In the genomic region with DNA sequence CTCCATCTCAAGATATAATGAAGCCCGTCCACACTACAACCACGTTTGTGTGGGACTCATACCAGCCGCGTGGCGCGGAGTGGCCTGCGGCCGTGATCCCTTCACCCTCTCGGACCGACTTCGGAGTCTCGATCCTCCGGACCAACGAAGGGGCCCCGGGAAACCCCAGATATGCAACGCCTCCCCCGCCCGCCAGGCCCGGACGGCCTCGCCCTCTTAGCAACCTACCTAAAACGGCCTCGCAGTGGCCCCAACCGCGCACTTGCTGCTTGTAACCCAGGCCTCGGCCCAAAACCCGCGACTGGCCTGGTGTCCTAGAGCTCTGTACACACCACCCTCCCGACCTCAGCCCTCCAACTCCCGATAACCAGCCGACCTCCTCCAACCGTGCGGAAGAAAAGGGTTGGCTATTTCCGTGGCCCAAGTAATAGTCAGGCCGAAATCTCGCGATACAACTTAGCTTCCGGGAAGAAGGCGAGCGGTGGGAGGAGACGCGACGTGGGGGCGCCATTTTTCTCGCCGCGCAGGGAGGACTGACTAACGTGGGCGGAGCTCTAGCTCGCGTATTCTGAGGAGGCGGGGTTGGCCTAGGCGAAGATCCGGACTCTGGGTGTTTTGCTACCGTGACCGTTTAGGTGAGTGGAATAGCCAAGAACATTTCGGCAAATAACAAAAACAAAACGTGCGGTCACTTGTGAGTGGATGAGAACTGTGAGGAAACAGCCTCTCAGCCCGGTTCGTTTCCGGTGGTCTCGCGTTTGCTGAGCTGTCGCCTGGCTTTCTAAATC, we compare ENCODE assay signal across 8 cellular contexts. TPM values are rescaled to one million over a fixed set of nuclear protein-coding genes. Genes with fewer than 3 reads are reported as not detected.
DNase-seq lines count a peak whose midpoint lies in the region; ATAC-seq, FAIRE-seq and TF ChIP-seq lines count a peak whose summit lies in the region.

A gene (plus strand): TSS at position 579 of the 788 bp plus-strand sequence. CDS start 5,722 bp downstream, outside the sequence.
A gene with protein sequence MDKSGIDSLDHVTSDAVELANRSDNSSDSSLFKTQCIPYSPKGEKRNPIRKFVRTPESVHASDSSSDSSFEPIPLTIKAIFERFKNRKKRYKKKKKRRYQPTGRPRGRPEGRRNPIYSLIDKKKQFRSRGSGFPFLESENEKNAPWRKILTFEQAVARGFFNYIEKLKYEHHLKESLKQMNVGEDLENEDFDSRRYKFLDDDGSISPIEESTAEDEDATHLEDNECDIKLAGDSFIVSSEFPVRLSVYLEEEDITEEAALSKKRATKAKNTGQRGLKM (minus strand): TSS at position 402 of the 788 bp plus-strand sequence. CDS start 2,191 bp downstream, outside the sequence.

- peaks cover 43% of the 10 kb centered on the region for H3K36me3 Mint-ChIP-seq in activated naive CD8-positive, alpha-beta T cell treated with anti-CD3 and anti-CD28 coated beads, Interleukin-2, amount 10 ng/mL, durations not matched to agents 7 days and 5 days

- peaks cover 44% of the 10 kb centered on the region for H3K36me3 ChIP-seq in SU-DHL-6 (ENCODE audit: low read length)
- H3K36me3 ChIP-seq in pancreas: peaks cover 2 to 19% (median 10%) of the 10 kb centered on the region in 3 donors
- H3K36me3 ChIP-seq in tibial artery: peaks cover 14 to 30% (median 26%) of the 10 kb centered on the region in 3 donors

- no peaks in the 10 kb centered on the region for H3K27me3 ChIP-seq in SU-DHL-6 (ENCODE audit: low read length)
- H3K27me3 ChIP-seq in pancreas: no peaks in the 10 kb centered on the region
- H3K27me3 ChIP-seq in tibial artery: no peaks in the 10 kb centered on the region

- H3K9me3 Mint-ChIP-seq in activated naive CD8-positive, alpha-beta T cell treated with anti-CD3 and anti-CD28 coated beads, Interleukin-2, amount 10 ng/mL, durations not matched to agents 7 days and 5 days: no peaks in the 10 kb centered on the region

- no peaks in the 10 kb centered on the region for H3K9me2 ChIP-seq in SU-DHL-6 (replicated peaks; ENCODE audit: insufficient read depth, low read length)

- H3K4me1 ChIP-seq in pancreas (peaks cover 32 to 53% (median 53%) of the 10 kb centered on the region in 3 donors), tibial artery (peaks cover 0 to 66% (median 43%) of the 10 kb centered on the region in 4 donors)

- H3K27ac ChIP-seq in SU-DHL-6 (ENCODE audit: low read depth, low read length) (peak within 1 kb of the TSS; percentile 88), pancreas (peak within 1 kb of the TSS; percentile 85 to 97 (median 96)), tibial artery (peak within 1 kb of the TSS; percentile 91 to 93)

- peaks cover 36% of the 10 kb centered on the region for H4K20me1 ChIP-seq in SU-DHL-6 (ENCODE audit: low read depth, low read length)

- H3K9me3 ChIP-seq in SU-DHL-6 (ENCODE audit: insufficient read depth, low read length) (no peaks in the 10 kb centered on the region), pancreas (no peaks in the 10 kb centered on the region), tibial artery (no peaks in the 10 kb centered on the region)

- ATAC-seq in HG02678 (IDR thresholded peaks at IDR 0.05; ENCODE audit: unreplicated experiment) (peak; percentile 87), Right ventricle myocardium inferior (peak; percentile 98), pancreas (peak; percentile 91 to 96 (median 92))
- ATAC-seq in activated naive CD8-positive, alpha-beta T cell treated with anti-CD3 and anti-CD28 coated beads, Interleukin-2, amount 10 ng/mL, durations not matched to agents 7 days and 5 days (ENCODE audit: low read depth): peak; percentile 90

- peak; percentile 96 for DNase-seq in GM12864 (ENCODE audit: low read depth)
- DNase-seq in NCI-H128 (lab: John Stamatoyannopoulos, UW; ENCODE audit: unreplicated experiment): peak; percentile 98
- peak; percentile 91 for DNase-seq in activated naive CD8-positive, alpha-beta T cell treated with anti-CD3 and anti-CD28 coated beads, Interleukin-2, amount 10 ng/mL, durations not matched to agents 7 days and 5 days
- DNase-seq in Right ventricle myocardium inferior (ENCODE audit: missing footprints): peak; percentile 98
- DNase-seq in pancreas: peak; percentile 94 to 99 (median 98)
- peak; percentile 98 to 99 for DNase-seq in tibial artery

- H3F3A ChIP-seq in SU-DHL-6 (ENCODE audit: insufficient read depth): peaks cover 44% of the 10 kb centered on the region

- POLR2A ChIA-PET in activated naive CD8-positive, alpha-beta T cell treated with anti-CD3 and anti-CD28 coated beads, Interleukin-2, amount 10 ng/mL, durations not matched to agents 7 days and 5 days (lab: Charles Lee): interaction anchor here (0.6 to 5.5 kb wide), 26 partner anchors 10 to 1307 kb away, joined by 3 to 113 read pairs (median 4); a partner anchor contains a TSS

- intact Hi-C loops in Right ventricle myocardium inferior (cut with DNase I) (loop anchor here (1.0 to 5.0 kb wide), 2 partner anchors 43 to 79 kb away; a partner anchor contains a TSS), pancreas (cut with DNase I) (no loop called here), tibial artery (cut with DNase I; ENCODE audit: low total_unique reads) (no loop called here)

- FAIRE-seq in pancreas (lab: Jason Lieb, UNC): peak; percentile 88

- WGBS in pancreas, 2 donors: 0 to 1% methylated on average over 65 of the region's 65 CpGs

- peak within 1 kb of the TSS; percentile 97 for H3K4me2 ChIP-seq in SU-DHL-6 (ENCODE audit: low read depth, low read length, poor library complexity, severe bottlenecking)

- TF ChIP-seq CTCF in GM12864 (IDR thresholded peaks at IDR 0.05; ENCODE audit: low read depth, low read length, missing control alignments) (no peak), SU-DHL-6 (IDR thresholded peaks at IDR 0.05; ENCODE audit: insufficient read depth, low read length, poor library complexity, severe bottlenecking) (no peak), pancreas (IDR thresholded peaks at IDR 0.05) (no peak), tibial artery (IDR thresholded peaks at IDR 0.05) (peak in 1 of 2 experiments; percentile 14)

- H3K79me2 ChIP-seq in SU-DHL-6 (ENCODE audit: insufficient read depth, low read length): peaks cover 73% of the 10 kb centered on the region

- H3K27ac Mint-ChIP-seq in activated naive CD8-positive, alpha-beta T cell treated with anti-CD3 and anti-CD28 coated beads, Interleukin-2, amount 10 ng/mL, durations not matched to agents 7 days and 5 days: peak within 1 kb of the TSS; percentile 99

- peak within 1 kb of the TSS; percentile 83 for H3K4me3 ChIP-seq in GM12864 (ENCODE audit: low read depth, low read length)
- H3K4me3 ChIP-seq in SU-DHL-6 (ENCODE audit: insufficient read depth, low read length, poor library complexity, severe bottlenecking): peak within 1 kb of the TSS; percentile 98
- peak within 1 kb of the TSS; percentile 62 to 81 (median 72) for H3K4me3 ChIP-seq in pancreas
- H3K4me3 ChIP-seq in tibial artery: peak within 1 kb of the TSS; percentile 74 to 89

- H3K27me3 Mint-ChIP-seq in activated naive CD8-positive, alpha-beta T cell treated with anti-CD3 and anti-CD28 coated beads, Interleukin-2, amount 10 ng/mL, durations not matched to agents 7 days and 5 days: no peaks in the 10 kb centered on the region

- H3K4me1 Mint-ChIP-seq in activated naive CD8-positive, alpha-beta T cell treated with anti-CD3 and anti-CD28 coated beads, Interleukin-2, amount 10 ng/mL, durations not matched to agents 7 days and 5 days: peaks cover 38% of the 10 kb centered on the region

- H2AFZ ChIP-seq in SU-DHL-6 (ENCODE audit: low read depth, low read length, severe bottlenecking): peak within 1 kb of the TSS; percentile 96

- H3K9ac ChIP-seq in SU-DHL-6 (ENCODE audit: low read length): peak within 1 kb of the TSS; percentile 100

- H3K4me3 Mint-ChIP-seq in activated naive CD8-positive, alpha-beta T cell treated with anti-CD3 and anti-CD28 coated beads, Interleukin-2, amount 10 ng/mL, durations not matched to agents 7 days and 5 days: peak within 1 kb of the TSS; percentile 99

RNA-seq across cellular contexts. Expression of the first gene that starts in this region (rescaled TPM):
- total RNA-seq in activated naive CD8-positive, alpha-beta T cell treated with anti-CD3 and anti-CD28 coated beads, Interleukin-2, amount 10 ng/mL, durations not matched to agents 7 days and 5 days: 10 to 100 TPM; 20.6 to 29.2 TPM
- total RNA-seq in Right ventricle myocardium inferior: 30.2 TPM
- total RNA-seq in pancreas: 10 to 100 TPM; 12.5 to 30.9 (median 23.2) TPM
- 10 to 100 TPM; 16.1 to 29.7 TPM for polyA plus RNA-seq in pancreas

RNA-seq across cellular contexts. Expression of the second gene that starts in this region (rescaled TPM):
- 100 to 1,000 TPM; 172 to 178 TPM for total RNA-seq in activated naive CD8-positive, alpha-beta T cell treated with anti-CD3 and anti-CD28 coated beads, Interleukin-2, amount 10 ng/mL, durations not matched to agents 7 days and 5 days
- total RNA-seq in Right ventricle myocardium inferior (32.4 TPM), pancreas (100 to 1,000 TPM in 2 of 6 donors, 10 to 100 TPM in 4; 58.4 to 151 (median 85.4) TPM)
- polyA plus RNA-seq in pancreas: 100 to 1,000 TPM; 149 to 248 TPM

Comparison
In these comparisons a context has a peak if more than half of its experiments do, and no peak if none do; other contexts are left out.
1. Peak in every context shown above with its lines: DNase-seq, ATAC-seq, H3K4me3 ChIP-seq and H3K27ac ChIP-seq.